8 cellular contexts compared by ENCODE assay signal in genomic region chr14:65222434-65222833, GRCh38.
DNase-seq lines count a peak whose midpoint lies in the region; ATAC-seq and TF ChIP-seq lines count a peak whose summit lies in the region.

No MANE protein-coding gene starts in this region.

- H2BK120ac ChIP-seq in mesendoderm (ENCODE audit: low read depth, low read length) = peak overlapping the region; percentile 61

- CTCF ChIA-PET in activated CD4-positive, alpha-beta T cell treated with anti-CD3 and anti-CD28 coated beads, Interleukin-2, amount 10 ng/mL, durations not matched to agents 7 days and 5 days (lab: Charles Lee) = interaction anchor here (0.8 to 1.5 kb wide), 2 partner anchors 13 to 111 kb away, joined by 3 read pairs; no protein-coding TSS in a partner anchor

- H2AK5ac ChIP-seq in mesendoderm (ENCODE audit: low read length) = no peak overlapping the region

- no peak overlapping the region for H3K23ac ChIP-seq in mesendoderm (ENCODE audit: low read length)

- TF ChIP-seq CTCF in BE2C (IDR thresholded peaks at IDR 0.05; ENCODE audit: low read depth, low read length) = peak; percentile 87

- POLR2A ChIA-PET in activated CD4-positive, alpha-beta T cell treated with anti-CD3 and anti-CD28 coated beads, Interleukin-2, amount 10 ng/mL, durations not matched to agents 7 days and 5 days (lab: Charles Lee) = no interaction called here

- H3K9me3 ChIP-seq in BE2C = no peaks in the 10 kb centered on the region

- no peak overlapping the region for H3K4me3 Mint-ChIP-seq in activated CD4-positive, alpha-beta T cell treated with anti-CD3 and anti-CD28 coated beads, Interleukin-2, amount 10 ng/mL, durations not matched to agents 7 days and 5 days

- no peaks in the 10 kb centered on the region for H3K36me3 Mint-ChIP-seq in activated CD4-positive, alpha-beta T cell treated with anti-CD3 and anti-CD28 coated beads, Interleukin-2, amount 10 ng/mL, durations not matched to agents 7 days and 5 days (ENCODE audit: low read depth)

- DNase-seq in BE2C (peak; percentile 45), NCI-H1092 (lab: John Stamatoyannopoulos, UW) (peak; percentile 43), dermis microvascular lymphatic vessel endothelial cell (ENCODE audit: low read depth in 2 of 2) (peak; percentile 6 to 65), mesendoderm (peak; percentile 76)
- DNase-seq in activated CD4-positive, alpha-beta T cell treated with anti-CD3 and anti-CD28 coated beads, Interleukin-2, amount 10 ng/mL, durations not matched to agents 7 days and 5 days = peak; percentile 57
- peak; percentile 70 for DNase-seq in stimulated activated naive CD8-positive, alpha-beta T cell treated with anti-CD3 and anti-CD28 coated beads, Interleukin-15, Interleukin-2, amounts not matched to agents 100 U/mL and 50 U/mL, for 24 hours

- WGBS in mesendoderm (ENCODE audit: extremely low coverage, insufficient coverage, low lambda C conversion rate) = no CpG with 5 or more reads among the region's 8 CpGs

- no peaks in the 10 kb centered on the region for H3K27me3 ChIP-seq in BE2C
- no peaks in the 10 kb centered on the region for H3K27me3 ChIP-seq in mesendoderm (ENCODE audit: insufficient read depth, low read length, poor library complexity)

- peak overlapping the region; percentile 59 for H3K56ac ChIP-seq in mesendoderm (ENCODE audit: low read length)

- H3K9ac ChIP-seq in mesendoderm (ENCODE audit: low read length) = no peak overlapping the region

- peak overlapping the region; percentile 68 for H3K27ac Mint-ChIP-seq in activated CD4-positive, alpha-beta T cell treated with anti-CD3 and anti-CD28 coated beads, Interleukin-2, amount 10 ng/mL, durations not matched to agents 7 days and 5 days

- no peak overlapping the region for H2BK5ac ChIP-seq in mesendoderm (ENCODE audit: low read length)

- H3K27ac ChIP-seq in mesendoderm (ENCODE audit: low read depth, low read length) = no peak overlapping the region

- no peaks in the 10 kb centered on the region for H3K27me3 Mint-ChIP-seq in activated CD4-positive, alpha-beta T cell treated with anti-CD3 and anti-CD28 coated beads, Interleukin-2, amount 10 ng/mL, durations not matched to agents 7 days and 5 days

- H4K5ac ChIP-seq in mesendoderm (ENCODE audit: low read length) = no peak overlapping the region

- peak; percentile 62 for ATAC-seq in GM21360 (IDR thresholded peaks at IDR 0.05; ENCODE audit: unreplicated experiment)
- ATAC-seq in stimulated activated naive CD8-positive, alpha-beta T cell treated with anti-CD3 and anti-CD28 coated beads, Interleukin-15, Interleukin-2, amounts not matched to agents 100 U/mL and 50 U/mL, for 24 hours = peak; percentile 87
- ATAC-seq in GM19351 (IDR thresholded peaks at IDR 0.05; ENCODE audit: unreplicated experiment) = no peak

- H3K4me2 ChIP-seq in mesendoderm (ENCODE audit: low read length) = no peak overlapping the region

- H3K9me3 Mint-ChIP-seq in activated CD4-positive, alpha-beta T cell treated with anti-CD3 and anti-CD28 coated beads, Interleukin-2, amount 10 ng/mL, durations not matched to agents 7 days and 5 days = no peaks in the 10 kb centered on the region

- H3K4me1 Mint-ChIP-seq in activated CD4-positive, alpha-beta T cell treated with anti-CD3 and anti-CD28 coated beads, Interleukin-2, amount 10 ng/mL, durations not matched to agents 7 days and 5 days = peaks cover 52% of the 10 kb centered on the region

- H3K4ac ChIP-seq in mesendoderm (ENCODE audit: low read depth, low read length) = no peak overlapping the region

- H3K36me3 ChIP-seq in BE2C = no peaks in the 10 kb centered on the region
- no peaks in the 10 kb centered on the region for H3K36me3 ChIP-seq in mesendoderm (ENCODE audit: control insufficient read depth, insufficient read depth, low read length)

- H3K18ac ChIP-seq in mesendoderm (ENCODE audit: low read length) = peak overlapping the region; percentile 46

- H3K4me1 ChIP-seq in BE2C = no peaks in the 10 kb centered on the region
- peaks cover 3% of the 10 kb centered on the region for H3K4me1 ChIP-seq in mesendoderm (ENCODE audit: control insufficient read depth, low read depth, low read length)

- H4K8ac ChIP-seq in mesendoderm (ENCODE audit: low read depth, low read length) = no peak overlapping the region

- no peak overlapping the region for H2BK15ac ChIP-seq in mesendoderm (replicated peaks; ENCODE audit: low read depth)

- H3K79me2 ChIP-seq in mesendoderm (ENCODE audit: control insufficient read depth, insufficient read depth, low read length) = no peaks in the 10 kb centered on the region

- H3K4me3 ChIP-seq in BE2C (ENCODE audit: low read depth, low read length) (no peak overlapping the region), mesendoderm (ENCODE audit: low read length) (no peak overlapping the region)

- H3K79me1 ChIP-seq in mesendoderm (ENCODE audit: low read length) = no peaks in the 10 kb centered on the region
